Comparison of ENCODE assay signal across 1 cellular context in genomic region chr22:20747223-20747622, GRCh38.
TF ChIP-seq lines count a peak whose summit lies in the region.

No MANE protein-coding gene starts in this region.

TF ChIP-seq in K562, 482 proteins besides CTCF, POLR2A, EP300 and RAD21 (continued from another document):
- TF ChIP-seq ZNF277 (CRISPR knock-in tag; IDR thresholded peaks at IDR 0.05; ENCODE audit: borderline replicate concordance): no peak
- 0 out of 2 replicates have a peak, but pooled peaks have one; percentile 47 for TF ChIP-seq ZBTB26 (CRISPR knock-in tag; IDR thresholded peaks at IDR 0.05)
- no peak for TF ChIP-seq ZBTB8A (IDR thresholded peaks at IDR 0.05; ENCODE audit: partially characterized antibody)
- TF ChIP-seq ZNF165 (CRISPR knock-in tag; IDR thresholded peaks at IDR 0.05; ENCODE audit: borderline replicate concordance): no peak
- TF ChIP-seq IRF2 (CRISPR knock-in tag; IDR thresholded peaks at IDR 0.05): no peak; the same call in 1 of the 2 replicates
- TF ChIP-seq RBM22 (IDR thresholded peaks at IDR 0.05; ENCODE audit: low read depth, low read length, poor library complexity, severe bottlenecking): no peak
- peak; percentile 68; the same call in 1 of the 2 replicates for TF ChIP-seq ZNF12 (CRISPR knock-in tag; IDR thresholded peaks at IDR 0.05)
- 0 out of 2 replicates have a peak, but pooled peaks have one; percentile 19 for TF ChIP-seq ARID4B (CRISPR knock-in tag; IDR thresholded peaks at IDR 0.05)
- TF ChIP-seq ZFP30 (CRISPR knock-in tag; IDR thresholded peaks at IDR 0.05; ENCODE audit: borderline replicate concordance): 0 out of 2 replicates have a peak, but pooled peaks have one; percentile 47
- TF ChIP-seq ZNF282 (CRISPR knock-in tag; IDR thresholded peaks at IDR 0.05): 0 out of 2 replicates have a peak, but pooled peaks have one; percentile 23
- no peak for TF ChIP-seq ZNF217 (CRISPR knock-in tag; IDR thresholded peaks at IDR 0.05)
- TF ChIP-seq HMGN3 (IDR thresholded peaks at IDR 0.05; ENCODE audit: borderline replicate concordance, extremely low read depth, insufficient read length, low read depth, low read length): no peak
- no peak for TF ChIP-seq TBP (optimal IDR thresholded peaks at IDR 0.05; ENCODE audit: low read depth, low read length)
- TF ChIP-seq REST (CRISPR knock-in tag; IDR thresholded peaks at IDR 0.05; ENCODE audit: low read depth): no peak
- TF ChIP-seq FOXA1 (IDR thresholded peaks at IDR 0.05; ENCODE audit: borderline replicate concordance): no peak
- no peak for TF ChIP-seq FOXA3 (CRISPR knock-in tag; conservative IDR thresholded peaks at IDR 0.05 in 1 of 2, IDR thresholded peaks at IDR 0.05 in 1 of 2)
- TF ChIP-seq ZNF717 (CRISPR knock-in tag; IDR thresholded peaks at IDR 0.05): no peak
- TF ChIP-seq ZNF174 (CRISPR knock-in tag; IDR thresholded peaks at IDR 0.05): no peak
- no peak for TF ChIP-seq SRSF7 (optimal IDR thresholded peaks at IDR 0.05; ENCODE audit: low read depth, low read length)
- no peak for TF ChIP-seq PHF20 (IDR thresholded peaks at IDR 0.05; ENCODE audit: partially characterized antibody)
- TF ChIP-seq ZFPM2 (CRISPR knock-in tag; IDR thresholded peaks at IDR 0.05): no peak
- TF ChIP-seq SMARCE1 (IDR thresholded peaks at IDR 0.05): no peak
- TF ChIP-seq E4F1 (CRISPR knock-in tag; IDR thresholded peaks at IDR 0.05; ENCODE audit: borderline replicate concordance): no peak
- TF ChIP-seq TCFL5 (CRISPR knock-in tag; conservative IDR thresholded peaks at IDR 0.05): no peak
- TF ChIP-seq RNF2 (IDR thresholded peaks at IDR 0.05): no peak
- TF ChIP-seq TFAM (CRISPR knock-in tag; conservative IDR thresholded peaks at IDR 0.05): no peak
- TF ChIP-seq TCF7 (IDR thresholded peaks at IDR 0.05; ENCODE audit: borderline replicate concordance): no peak
- TF ChIP-seq THAP12 (CRISPR knock-in tag; IDR thresholded peaks at IDR 0.05): peak; percentile 53; the same call in 1 of the 2 replicates
- TF ChIP-seq ZNF75A (CRISPR knock-in tag; IDR thresholded peaks at IDR 0.05): no peak
- no peak for TF ChIP-seq CC2D1A (IDR thresholded peaks at IDR 0.05)
- TF ChIP-seq MAZ (CRISPR knock-in tag; conservative IDR thresholded peaks at IDR 0.05 in 1 of 2, IDR thresholded peaks at IDR 0.05 in 1 of 2): no peak
- no peak for TF ChIP-seq GATAD2A (IDR thresholded peaks at IDR 0.05)
- peak; percentile 7; the same call in 1 of the 2 replicates for TF ChIP-seq ZBTB1 (CRISPR knock-in tag; IDR thresholded peaks at IDR 0.05; ENCODE audit: borderline replicate concordance, low read depth)
- no peak for TF ChIP-seq NFIC (IDR thresholded peaks at IDR 0.05)
- TF ChIP-seq GABPB2 (CRISPR knock-in tag; conservative IDR thresholded peaks at IDR 0.05): no peak
- TF ChIP-seq TCF7L2 (IDR thresholded peaks at IDR 0.05; ENCODE audit: low read depth, low read length): no peak
